ENCODE assay signal across 8 cellular contexts in genomic region chr11:3050386-3051325, GRCh38. TPM values are rescaled to one million over a fixed set of nuclear protein-coding genes. Genes with fewer than 3 reads are reported as not detected.
DNase-seq lines count a peak whose midpoint lies in the region; TF ChIP-seq lines count a peak whose summit lies in the region.

No MANE protein-coding gene starts in this region.

- no peaks in the 10 kb centered on the region for H3K27me3 Mint-ChIP-seq in Calu3 (ENCODE audit: unreplicated experiment)
- no peaks in the 10 kb centered on the region for H3K27me3 Mint-ChIP-seq in IgD-negative memory B cell

- WGBS in mesendoderm (ENCODE audit: extremely low coverage, insufficient coverage, low lambda C conversion rate), result no CpG with 5 or more reads among the region's 20 CpGs

- H3K9ac ChIP-seq in rectal smooth muscle tissue (ENCODE audit: low read length), result no peak overlapping the region
- H3K9ac ChIP-seq in mesendoderm (ENCODE audit: low read length), result no peak overlapping the region

- no peak overlapping the region for H3K4me3 ChIP-seq in brain microvascular endothelial cell (ENCODE audit: low read depth, low read length)
- no peak overlapping the region for H3K4me3 ChIP-seq in rectal smooth muscle tissue (ENCODE audit: low read length)
- no peak overlapping the region for H3K4me3 ChIP-seq in mesendoderm (ENCODE audit: low read length)

- H4K5ac ChIP-seq in mesendoderm (ENCODE audit: low read length), result no peak overlapping the region

- H3K27ac ChIP-seq in brain microvascular endothelial cell (peak overlapping the region; percentile 91), rectal smooth muscle tissue (ENCODE audit: low read depth, low read length) (peak overlapping the region; percentile 83), mesendoderm (ENCODE audit: low read depth, low read length) (no peak overlapping the region)

- H3K4me2 ChIP-seq in mesendoderm (ENCODE audit: low read length), result no peak overlapping the region

- in situ Hi-C loops in brain microvascular endothelial cell (cut with HindIII; ENCODE audit: low pct_ligation_motif_present, low sequenced_read_pairs), result no loop called here

- no peaks in the 10 kb centered on the region for H3K27me3 ChIP-seq in brain microvascular endothelial cell (replicated peaks)
- H3K27me3 ChIP-seq in rectal smooth muscle tissue (ENCODE audit: control insufficient read depth, insufficient read depth, low read length), result no peaks in the 10 kb centered on the region
- H3K27me3 ChIP-seq in mesendoderm (ENCODE audit: insufficient read depth, low read length, poor library complexity), result no peaks in the 10 kb centered on the region

- H3K27ac Mint-ChIP-seq in Calu3 (ENCODE audit: unreplicated experiment), result peak overlapping the region; percentile 33
- peak overlapping the region; percentile 24 to 92 (median 40) for H3K27ac Mint-ChIP-seq in IgD-negative memory B cell

- H2BK120ac ChIP-seq in mesendoderm (ENCODE audit: low read depth, low read length), result no peak overlapping the region

- no peaks in the 10 kb centered on the region for H3K9me3 Mint-ChIP-seq in Calu3 (ENCODE audit: low read depth, unreplicated experiment)
- no peaks in the 10 kb centered on the region for H3K9me3 Mint-ChIP-seq in IgD-negative memory B cell

- H3K79me2 ChIP-seq in mesendoderm (ENCODE audit: control insufficient read depth, insufficient read depth, low read length), result peaks cover 88% of the 10 kb centered on the region

- no peak overlapping the region for H2AK5ac ChIP-seq in mesendoderm (ENCODE audit: low read length)

- DNase-seq in Calu3 (no peak), brain microvascular endothelial cell (no peak), GM19240 (ENCODE audit: insufficient read length, low spot score) (no peak), mesendoderm (no peak), GM10266 (ENCODE audit: extremely low spot score) (no peak), UCSD-AML1 (lab: John Stamatoyannopoulos, UW; ENCODE audit: unreplicated experiment) (no peak)

- H3K4me1 ChIP-seq in rectal smooth muscle tissue (ENCODE audit: control insufficient read depth, insufficient read depth, low read length) (peaks cover 13% of the 10 kb centered on the region), mesendoderm (ENCODE audit: control insufficient read depth, low read depth, low read length) (peaks cover 3% of the 10 kb centered on the region)

- H2BK5ac ChIP-seq in mesendoderm (ENCODE audit: low read length), result no peak overlapping the region

- H3K79me1 ChIP-seq in mesendoderm (ENCODE audit: low read length), result peaks cover 62% of the 10 kb centered on the region

- H2BK15ac ChIP-seq in mesendoderm (replicated peaks; ENCODE audit: low read depth), result no peak overlapping the region

- no peak overlapping the region for H3K4ac ChIP-seq in mesendoderm (ENCODE audit: low read depth, low read length)

- H3K36me3 Mint-ChIP-seq in Calu3 (ENCODE audit: insufficient read depth, unreplicated experiment), result peaks cover 42% of the 10 kb centered on the region
- no peaks in the 10 kb centered on the region for H3K36me3 Mint-ChIP-seq in IgD-negative memory B cell

- no TSS peak for BruUV-seq in Calu3 (replicated peaks; lab: Mats Ljungman, UMichigan)

- H3K4me3 Mint-ChIP-seq in Calu3 (ENCODE audit: low read depth, unreplicated experiment) (peak overlapping the region; percentile 33), IgD-negative memory B cell (peak overlapping the region in 2 of 4 donors; percentile 24 to 59)

- intact Hi-C loops in Calu3 (cut with micrococcal nuclease; ENCODE audit: unreplicated experiment), result no loop called here

- no peak overlapping the region for H3K18ac ChIP-seq in mesendoderm (ENCODE audit: low read length)

- peaks cover 10% of the 10 kb centered on the region for H3K36me3 ChIP-seq in brain microvascular endothelial cell (replicated peaks)
- H3K36me3 ChIP-seq in rectal smooth muscle tissue (ENCODE audit: control insufficient read depth, insufficient read depth, low read length), result peaks cover 9% of the 10 kb centered on the region
- peaks cover 7% of the 10 kb centered on the region for H3K36me3 ChIP-seq in mesendoderm (ENCODE audit: control insufficient read depth, insufficient read depth, low read length)

- H3K56ac ChIP-seq in mesendoderm (ENCODE audit: low read length), result no peak overlapping the region

- H3K4me1 Mint-ChIP-seq in Calu3 (ENCODE audit: low read depth, unreplicated experiment) (peaks cover 23% of the 10 kb centered on the region), IgD-negative memory B cell (peaks cover 16 to 41% (median 31%) of the 10 kb centered on the region in 3 donors)

- TF ChIP-seq CTCF in Calu3 (IDR thresholded peaks at IDR 0.05; ENCODE audit: unreplicated experiment) (no peak), brain microvascular endothelial cell (IDR thresholded peaks at IDR 0.05; ENCODE audit: low read depth, low read length, missing control alignments) (no peak), GM10266 (IDR thresholded peaks at IDR 0.05; ENCODE audit: control insufficient read depth, insufficient read depth, low read depth, missing control alignments) (no peak)

- no peak overlapping the region for H4K8ac ChIP-seq in mesendoderm (ENCODE audit: low read depth, low read length)

- CTCF ChIA-PET in Calu3 (lab: Charles Lee), result interaction anchor here (0.5 to 1.7 kb wide), 3 partner anchors 13 to 184 kb away, joined by 6 to 15 read pairs (median 7); no protein-coding TSS in a partner anchor

- H3K23ac ChIP-seq in mesendoderm (ENCODE audit: low read length), result no peak overlapping the region

RNA-seq across cellular contexts. Expression of gene CARS1, which starts 6.6 kb away (rescaled TPM):
- total RNA-seq in Calu3 (2022), result 67.6 and 80.1 TPM in 2 replicates
- polyA plus RNA-seq in IgD-negative memory B cell, result 35.8 TPM
- 55.2 TPM for polyA plus RNA-seq in mesendoderm (2013, experiment 1 of 2)
- 55.2 TPM for polyA plus RNA-seq in mesendoderm (2013, experiment 2 of 2)

RNA-seq across cellular contexts. Expression of gene NAP1L4, which starts 58.5 kb away (rescaled TPM):
- total RNA-seq in Calu3 (2022), result 140 and 150 TPM in 2 replicates
- polyA plus RNA-seq in IgD-negative memory B cell, result 89.0 TPM
- 166 TPM for polyA plus RNA-seq in mesendoderm (2013, experiment 1 of 2)
- 172 TPM for polyA plus RNA-seq in mesendoderm (2013, experiment 2 of 2)
